17 cellular contexts compared by ENCODE assay signal in genomic region chr4:80615099-80615498, GRCh38.
A peak's percentile ranks its signal among the peaks of the same experiment; 100 is the strongest.
DNase-seq lines count a peak whose midpoint lies in the region; ATAC-seq and TF ChIP-seq lines count a peak whose summit lies in the region.
"Had no signal": no experiment of that assay in that cellular context is flagged by ENCODE, and none has a peak within 500 bp of the region (broad histone marks: within the 10 kb centered on the region; RNA-seq: fewer than 3 reads in every experiment).

No MANE protein-coding gene starts in this region.

- CTCF ChIA-PET in activated CD4-positive, alpha-beta T cell treated with anti-CD3 and anti-CD28 coated beads for 36 hours (lab: Charles Lee): no interaction called here

- H2AFZ ChIP-seq in OCI-LY1 (ENCODE audit: low read length): no peak overlapping the region
- H2AFZ ChIP-seq: GM23338 had no signal

- intact Hi-C loops in mucosa of descending colon (cut with DNase I, micrococcal nuclease): no loop called here
- intact Hi-C loops in activated CD4-positive, alpha-beta T cell treated with anti-CD3 and anti-CD28 coated beads for 36 hours (cut with DNase I, micrococcal nuclease): loop anchor here (10.0 kb wide), 1 partner anchor 250 kb away; no protein-coding TSS in a partner anchor

- ATAC-seq in left lobe of liver (peak; percentile 71), mucosa of descending colon (peak; percentile 25)
- ATAC-seq in activated CD4-positive, alpha-beta T cell treated with anti-CD3 and anti-CD28 coated beads for 36 hours: no peak

- peak overlapping the region; percentile 99 for H3K27ac ChIP-seq in OCI-LY1 (ENCODE audit: low read depth, low read length, poor library complexity, severe bottlenecking)

- no peaks in the 10 kb centered on the region for H3K9me3 Mint-ChIP-seq in activated CD4-positive, alpha-beta T cell treated with anti-CD3 and anti-CD28 coated beads for 36 hours (ENCODE audit: low read depth)
- H3K9me3 Mint-ChIP-seq: CD4-positive, alpha-beta T cell; GM23338 had no signal

- H3K4me1 Mint-ChIP-seq in activated CD4-positive, alpha-beta T cell treated with anti-CD3 and anti-CD28 coated beads for 36 hours: peaks cover 9% of the 10 kb centered on the region

- H3K4me3 ChIP-seq in OCI-LY1 (ENCODE audit: low read depth, low read length, poor library complexity, severe bottlenecking) (no peak overlapping the region), mucosa of descending colon (no peak overlapping the region)
- H3K4me3 ChIP-seq: GM23338 had no signal

- no peak overlapping the region for H3K9ac ChIP-seq in OCI-LY1 (ENCODE audit: low read length)

- no peak overlapping the region for H3K27ac Mint-ChIP-seq in activated CD4-positive, alpha-beta T cell treated with anti-CD3 and anti-CD28 coated beads for 36 hours
- H3K27ac Mint-ChIP-seq: B cell; CD4-positive, alpha-beta T cell; GM23338 had no signal

- POLR2A ChIA-PET in activated CD4-positive, alpha-beta T cell treated with anti-CD3 and anti-CD28 coated beads for 36 hours (lab: Charles Lee): no interaction called here

- no peaks in the 10 kb centered on the region for H3K27me3 ChIP-seq in OCI-LY1 (ENCODE audit: insufficient read depth, low read length)

- H4K20me1 ChIP-seq in OCI-LY1 (ENCODE audit: insufficient read depth, low read length): no peaks in the 10 kb centered on the region

- H3K9me2 ChIP-seq in OCI-LY1 (ENCODE audit: low read depth, low read length): no peaks in the 10 kb centered on the region

- H3K27me3 Mint-ChIP-seq in activated CD4-positive, alpha-beta T cell treated with anti-CD3 and anti-CD28 coated beads for 36 hours: no peaks in the 10 kb centered on the region
- H3K27me3 Mint-ChIP-seq: B cell; CD4-positive, alpha-beta T cell had no signal

- no peak for TF ChIP-seq CTCF in OCI-LY1 (IDR thresholded peaks at IDR 0.05; ENCODE audit: low read length)
- no peak for TF ChIP-seq CTCF in mucosa of descending colon (IDR thresholded peaks at IDR 0.05)

- peaks cover 84% of the 10 kb centered on the region for H3K4me1 ChIP-seq in OCI-LY1 (ENCODE audit: insufficient read depth, low read length, severe bottlenecking)
- peaks cover 5% of the 10 kb centered on the region for H3K4me1 ChIP-seq in mucosa of descending colon (ENCODE audit: low read depth)

- no peaks in the 10 kb centered on the region for H3K36me3 Mint-ChIP-seq in activated CD4-positive, alpha-beta T cell treated with anti-CD3 and anti-CD28 coated beads for 36 hours (ENCODE audit: low read depth)

- H3K36me3 ChIP-seq in OCI-LY1 (ENCODE audit: insufficient read depth, low read length): peaks cover 10% of the 10 kb centered on the region
- no peaks in the 10 kb centered on the region for H3K36me3 ChIP-seq in mucosa of descending colon (ENCODE audit: low read depth)

- no peak overlapping the region for H3K4me2 ChIP-seq in OCI-LY1 (ENCODE audit: low read length)
- H3K4me2 ChIP-seq: GM23338 had no signal

- H3F3A ChIP-seq in OCI-LY1 (ENCODE audit: insufficient read depth, low read length): peaks cover 15% of the 10 kb centered on the region

- H3K4me3 Mint-ChIP-seq in activated CD4-positive, alpha-beta T cell treated with anti-CD3 and anti-CD28 coated beads for 36 hours: no peak overlapping the region
- H3K4me3 Mint-ChIP-seq: B cell; CD4-positive, alpha-beta T cell; GM23338 had no signal

- DNase-seq in DMS53 (lab: John Stamatoyannopoulos, UW) (peak; percentile 50), left lobe of liver (ENCODE audit: low spot score) (no peak), mucosa of descending colon (no peak), NCI-H446 (lab: John Stamatoyannopoulos, UW) (no peak)
- no peak for DNase-seq in stimulated activated CD4-positive, alpha-beta T cell treated with anti-CD3 and anti-CD28 coated beads, Interleukin-4, amount 100 ng/mL, for 24 hours
- DNase-seq in activated CD4-positive, alpha-beta T cell treated with anti-CD3 and anti-CD28 coated beads for 36 hours: no peak
- DNase-seq: ACHN; C1 segment of cervical spinal cord; Calu3; CD4-positive, alpha-beta T cell; DMS 273 treated with DMSO at 0.1 percent for 48 hours; DMS79 treated with DMSO at 0.1 percent for 48 hours; EL; H7 had no signal

- H3K9me3 ChIP-seq in OCI-LY1 (ENCODE audit: low read length) (peaks cover 5% of the 10 kb centered on the region; the same call in 1 of the 2 replicates), mucosa of descending colon (no peaks in the 10 kb centered on the region)

- H3K79me2 ChIP-seq in OCI-LY1 (ENCODE audit: insufficient read depth, low read length): no peaks in the 10 kb centered on the region

Comparison
In these comparisons a context has a peak if more than half of its experiments do, and no peak if none do; other contexts are left out.
1. intact Hi-C loops: an anchor here in activated CD4-positive, alpha-beta T cell treated with anti-CD3 and anti-CD28 coated beads for 36 hours (10.0 kb wide); none called in mucosa of descending colon.